ENCODE assay signal across 26 cellular contexts in the genomic region with DNA sequence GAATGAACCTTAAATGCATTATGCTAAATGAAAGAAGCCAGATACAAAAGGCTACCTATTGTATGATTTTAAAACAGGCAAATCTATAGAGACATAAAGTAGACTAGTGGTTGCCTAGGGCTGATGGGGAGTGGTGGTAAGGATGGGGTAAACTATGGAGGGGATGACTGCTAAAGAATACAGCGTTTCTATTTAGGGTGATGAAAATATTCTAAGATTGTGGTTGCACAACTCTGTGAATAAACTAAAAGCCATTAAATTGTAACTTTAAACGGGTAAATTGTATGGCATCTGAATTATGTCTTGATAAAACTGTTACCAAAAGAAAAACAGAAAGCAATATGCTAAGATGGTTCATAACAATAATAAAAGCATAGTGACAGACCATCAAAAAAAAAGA.
"Had no signal": no experiment of that assay in that cellular context is flagged by ENCODE, and none has a peak within 500 bp of the region (broad histone marks: within the 10 kb centered on the region; RNA-seq: fewer than 3 reads in every experiment).

No MANE protein-coding gene starts in this region.

- H2AFZ ChIP-seq: hepatocyte had no signal

- H3K36me3 ChIP-seq: right lobe of liver, thyroid gland, transverse colon, upper lobe of left lung, vagina had no signal

- H3K4me3 ChIP-seq: hepatocyte, left ventricle myocardium inferior, mucosa of descending colon, right atrium auricular region, right lobe of liver, skin epidermis, stomach, testis, thyroid gland, transverse colon, upper lobe of left lung, vagina had no signal

- H3K27me3 ChIP-seq: hepatocyte, right atrium auricular region, right lobe of liver, stomach, testis, thyroid gland, transverse colon, upper lobe of left lung, vagina had no signal

- H3K4me1 Mint-ChIP-seq: memory B cell; nephron; neural crest cell; stimulated activated naive B cell treated with anti-CD40 and anti-IgM and Interleukin-4, amounts not matched to agents 10 μg/mL and 1 μg/mL and 100 μg/mL, for 72 hours had no signal

- H3K27me3 Mint-ChIP-seq: naive thymus-derived CD8-positive, alpha-beta T cell; progenitor cell of endocrine pancreas; stimulated activated naive B cell treated with anti-CD40 and anti-IgM and Interleukin-4, amounts not matched to agents 10 μg/mL and 1 μg/mL and 100 μg/mL, for 72 hours had no signal

- H3K9me3 ChIP-seq: right lobe of liver, stomach, testis, thyroid gland, upper lobe of left lung, vagina had no signal

- H3K4me3 Mint-ChIP-seq: memory B cell; naive thymus-derived CD8-positive, alpha-beta T cell; nephron; neural crest cell; stimulated activated naive B cell treated with anti-CD40 and anti-IgM and Interleukin-4, amounts not matched to agents 10 μg/mL and 1 μg/mL and 100 μg/mL, for 72 hours had no signal

- H3K27ac ChIP-seq: hepatocyte, left ventricle myocardium inferior, right atrium auricular region, right lobe of liver, stomach, testis, thyroid gland, transverse colon, upper lobe of left lung, vagina had no signal

- DNase-seq: islet precursor cell; left ventricle myocardium inferior; midbrain; mucosa of descending colon; naive thymus-derived CD8-positive, alpha-beta T cell; nucleus accumbens; right lobe of liver; stimulated activated CD4-positive, alpha-beta T cell treated with anti-CD3 and anti-CD28 coated beads, Interleukin-12 subunit alpha, Interleukin-12 subunit beta, amount 100 ng/mL, for 4 hours; stimulated activated CD4-positive, alpha-beta T cell treated with anti-CD3 and anti-CD28 coated beads, Interleukin-15, amount 100 ng/mL, for 24 hours; stimulated activated CD4-positive, alpha-beta T cell treated with anti-CD3 and anti-CD28 coated beads, Interleukin-2, amount 100 ng/mL, for 24 hours; stimulated activated CD4-positive, alpha-beta T cell treated with anti-CD3 and anti-CD28 coated beads, Interleukin-4, amount 100 ng/mL, for 1 hour; stimulated activated naive B cell treated with anti-CD40 and anti-IgM and Interleukin-4, amounts not matched to agents 10 μg/mL and 1 μg/mL and 100 μg/mL, for 72 hours; stimulated activated naive CD8-positive, alpha-beta T cell treated with anti-CD3 and anti-CD28 coated beads, Interleukin-15, Interleukin-2, amounts not matched to agents 100 U/mL and 50 U/mL, for 24 hours; stomach; testis; thyroid gland; transverse colon; upper lobe of left lung had no signal

- H3K4me2 ChIP-seq: hepatocyte had no signal

- ATAC-seq: mucosa of descending colon; naive thymus-derived CD8-positive, alpha-beta T cell; right lobe of liver; stimulated activated naive B cell treated with anti-CD40 and anti-IgM and Interleukin-4, amounts not matched to agents 10 μg/mL and 1 μg/mL and 100 μg/mL, for 72 hours; stimulated activated naive CD8-positive, alpha-beta T cell treated with anti-CD3 and anti-CD28 coated beads, Interleukin-15, Interleukin-2, amounts not matched to agents 100 U/mL and 50 U/mL, for 24 hours had no signal

- H3K27ac Mint-ChIP-seq: memory B cell; nephron; progenitor cell of endocrine pancreas; stimulated activated naive B cell treated with anti-CD40 and anti-IgM and Interleukin-4, amounts not matched to agents 10 μg/mL and 1 μg/mL and 100 μg/mL, for 72 hours had no signal

- H3K4me1 ChIP-seq: stomach, testis, transverse colon, upper lobe of left lung, vagina had no signal

- H3K79me2 ChIP-seq: hepatocyte had no signal
